8 cellular contexts compared by ENCODE assay signal in the genomic region with DNA sequence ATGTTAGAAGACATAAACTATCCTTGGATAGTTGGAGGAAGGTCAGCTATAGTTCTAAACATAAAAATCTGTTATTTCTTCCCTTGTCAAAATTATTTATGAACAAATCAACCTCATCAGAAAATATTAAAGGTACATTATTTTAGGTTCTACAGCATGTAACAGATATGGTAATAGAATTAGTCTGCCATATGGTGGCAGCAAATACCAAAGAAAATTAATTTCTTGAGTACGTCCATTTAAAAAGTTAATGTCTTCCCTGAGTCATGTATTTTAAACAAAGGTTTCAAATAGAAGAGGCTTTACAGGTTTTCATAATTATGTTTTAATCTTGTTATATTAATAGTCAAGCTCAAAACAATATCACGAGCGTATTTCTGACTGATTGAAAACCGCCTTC. TPM values are rescaled to one million over a fixed set of nuclear protein-coding genes. Genes with fewer than 3 reads are reported as not detected.
DNase-seq lines count a peak whose midpoint lies in the region; ATAC-seq, FAIRE-seq and TF ChIP-seq lines count a peak whose summit lies in the region.

No MANE protein-coding gene starts in this region.

- no peaks in the 10 kb centered on the region for H3K9me3 Mint-ChIP-seq in endothelial cell (ENCODE audit: unreplicated experiment)
- H3K9me3 Mint-ChIP-seq in activated CD4-positive, alpha-beta memory T cell treated with anti-CD3 and anti-CD28 coated beads, Interleukin-2, amount 10 ng/mL, durations not matched to agents 7 days and 5 days: no peaks in the 10 kb centered on the region

- H3K4me1 ChIP-seq in pancreas: peaks cover 0 to 14% (median 10%) of the 10 kb centered on the region in 3 donors

- no peaks in the 10 kb centered on the region for H3K4me1 Mint-ChIP-seq in endothelial cell (ENCODE audit: unreplicated experiment)
- peaks cover 36% of the 10 kb centered on the region for H3K4me1 Mint-ChIP-seq in activated CD4-positive, alpha-beta memory T cell treated with anti-CD3 and anti-CD28 coated beads, Interleukin-2, amount 10 ng/mL, durations not matched to agents 7 days and 5 days

- POLR2A ChIA-PET in activated CD4-positive, alpha-beta memory T cell treated with anti-CD3 and anti-CD28 coated beads, Interleukin-2, amount 10 ng/mL, durations not matched to agents 7 days and 5 days (lab: Charles Lee): interaction anchor here (0.8 to 2.2 kb wide), 3 partner anchors 18 to 214 kb away, joined by 3 to 8 read pairs (median 4); partner anchors contain the start of genes ANKRD28, BTD and HACL1

- no peaks in the 10 kb centered on the region for H3K36me3 ChIP-seq in pancreas

- intact Hi-C loops in pancreas (cut with DNase I): no loop called here

- TF ChIP-seq CTCF in endothelial cell (IDR thresholded peaks at IDR 0.05; ENCODE audit: unreplicated experiment): peak; percentile 45
- TF ChIP-seq CTCF in pancreas (IDR thresholded peaks at IDR 0.05): peak in 2 of 4 donors; percentile 11 to 15

- ATAC-seq in pancreas: peak; percentile 58 to 76 (median 70)
- no peak for ATAC-seq in stimulated activated naive CD8-positive, alpha-beta T cell treated with anti-CD3 and anti-CD28 coated beads, Interleukin-15, Interleukin-2, amounts not matched to agents 100 U/mL and 50 U/mL, for 24 hours

- CTCF ChIA-PET in activated CD4-positive, alpha-beta memory T cell treated with anti-CD3 and anti-CD28 coated beads, Interleukin-2, amount 10 ng/mL, durations not matched to agents 7 days and 5 days (lab: Charles Lee): interaction anchor here (0.6 to 1.4 kb wide), 4 partner anchors 14 to 432 kb away, joined by 3 to 4 read pairs (median 3); no protein-coding TSS in a partner anchor

- no peaks in the 10 kb centered on the region for H3K27me3 Mint-ChIP-seq in endothelial cell (ENCODE audit: unreplicated experiment)
- no peaks in the 10 kb centered on the region for H3K27me3 Mint-ChIP-seq in activated CD4-positive, alpha-beta memory T cell treated with anti-CD3 and anti-CD28 coated beads, Interleukin-2, amount 10 ng/mL, durations not matched to agents 7 days and 5 days

- H3K9me3 ChIP-seq in pancreas: no peaks in the 10 kb centered on the region

- H3K36me3 Mint-ChIP-seq in endothelial cell (ENCODE audit: low read depth, unreplicated experiment): no peaks in the 10 kb centered on the region
- H3K36me3 Mint-ChIP-seq in activated CD4-positive, alpha-beta memory T cell treated with anti-CD3 and anti-CD28 coated beads, Interleukin-2, amount 10 ng/mL, durations not matched to agents 7 days and 5 days (ENCODE audit: low read depth): peaks cover 2% of the 10 kb centered on the region

- H3K27ac ChIP-seq in pancreas: no peak overlapping the region

- TF ChIP-seq POLR2A in GM12891 (IDR thresholded peaks at IDR 0.05; ENCODE audit: low read depth, low read length): no peak

- H3K27ac Mint-ChIP-seq in endothelial cell (ENCODE audit: unreplicated experiment): no peak overlapping the region
- H3K27ac Mint-ChIP-seq in activated CD4-positive, alpha-beta memory T cell treated with anti-CD3 and anti-CD28 coated beads, Interleukin-2, amount 10 ng/mL, durations not matched to agents 7 days and 5 days: no peak overlapping the region

- H3K27me3 ChIP-seq in pancreas: no peaks in the 10 kb centered on the region

- FAIRE-seq in pancreas (lab: Jason Lieb, UNC) (peak; percentile 95), GM12891 (lab: Jason Lieb, UNC) (no peak)

- DNase-seq in NCI-H2171 treated with DMSO at 0.1 percent for 48 hours (lab: John Stamatoyannopoulos, UW) (peak; percentile 17), NCI-H2171 (lab: John Stamatoyannopoulos, UW) (no peak), NCI-H446 treated with DMSO at 0.1 percent for 48 hours (lab: John Stamatoyannopoulos, UW) (peak; percentile 42), endothelial cell (ENCODE audit: low spot score) (no peak), pancreas (no peak), GM12891 (ENCODE audit: insufficient read length, low spot score) (no peak)
- no peak for DNase-seq in activated CD4-positive, alpha-beta memory T cell treated with anti-CD3 and anti-CD28 coated beads, Interleukin-2, amount 10 ng/mL, durations not matched to agents 7 days and 5 days
- DNase-seq in stimulated activated naive CD8-positive, alpha-beta T cell treated with anti-CD3 and anti-CD28 coated beads, Interleukin-15, Interleukin-2, amounts not matched to agents 100 U/mL and 50 U/mL, for 24 hours: no peak

- no peak overlapping the region for H3K4me3 ChIP-seq in pancreas

- no peak overlapping the region for H3K4me3 Mint-ChIP-seq in endothelial cell (ENCODE audit: unreplicated experiment)
- no peak overlapping the region for H3K4me3 Mint-ChIP-seq in activated CD4-positive, alpha-beta memory T cell treated with anti-CD3 and anti-CD28 coated beads, Interleukin-2, amount 10 ng/mL, durations not matched to agents 7 days and 5 days

- WGBS in pancreas, 2 donors: 17 to 25% methylated on average over 4 of the region's 4 CpGs

TF ChIP-seq in GM12891, 5 proteins besides CTCF, POLR2A, EP300 and RAD21:
- no peak for TF ChIP-seq SPI1 (IDR thresholded peaks at IDR 0.05; ENCODE audit: low read depth, low read length)
- no peak for TF ChIP-seq POU2F2 (IDR thresholded peaks at IDR 0.05; ENCODE audit: low read depth, low read length)
- no peak for TF ChIP-seq PAX5 (IDR thresholded peaks at IDR 0.05; ENCODE audit: insufficient read depth, low read length, severe bottlenecking)
- no peak for TF ChIP-seq POLR2AphosphoS5 (IDR thresholded peaks at IDR 0.05; ENCODE audit: low read depth, low read length)
- TF ChIP-seq TAF1 (IDR thresholded peaks at IDR 0.05; ENCODE audit: low read depth, low read length): no peak

RNA-seq across cellular contexts. Expression of gene ANKRD28, which starts 17.9 kb away (rescaled TPM):
- total RNA-seq in endothelial cell (ENCODE audit: unreplicated experiment) (22.6 TPM), pancreas (10 to 100 TPM; 25.7 to 40.5 (median 32.3) TPM)
- 10 to 100 TPM in 1 of 2 donors, 1 to 10 TPM in 1; 9.5 to 10.7 TPM for polyA plus RNA-seq in pancreas
- 15.1 TPM for polyA plus RNA-seq in GM12891 (2012; ENCODE audit: low read depth, missing spikeins)
- total RNA-seq in activated CD4-positive, alpha-beta memory T cell treated with anti-CD3 and anti-CD28 coated beads, Interleukin-2, amount 10 ng/mL, durations not matched to agents 7 days and 5 days: 10 to 100 TPM; 56.5 to 56.6 TPM

Comparison
In these comparisons a context has a peak if more than half of its experiments do, and no peak if none do; other contexts are left out.
1. DNase-seq: peak in NCI-H2171 treated with DMSO at 0.1 percent for 48 hours (single experiment) and NCI-H446 treated with DMSO at 0.1 percent for 48 hours (single experiment); none in NCI-H2171 (single experiment), endothelial cell (single experiment), pancreas (0 of 6), GM12891 (single experiment), activated CD4-positive, alpha-beta memory T cell treated with anti-CD3 and anti-CD28 coated beads, Interleukin-2, amount 10 ng/mL, durations not matched to agents 7 days and 5 days (single experiment) and stimulated activated naive CD8-positive, alpha-beta T cell treated with anti-CD3 and anti-CD28 coated beads, Interleukin-15, Interleukin-2, amounts not matched to agents 100 U/mL and 50 U/mL, for 24 hours (single experiment).